In genomic region chr5:180353226-180353962, GRCh38 we compare ENCODE assay signal across 8 cellular contexts. TPM values are rescaled to one million over a fixed set of nuclear protein-coding genes. Genes with fewer than 3 reads are reported as not detected.
DNase-seq lines count a peak whose midpoint lies in the region; ATAC-seq and TF ChIP-seq lines count a peak whose summit lies in the region.

Gene GFPT2, minus strand, starts transcription at chr5:180353336. Its CDS starts 119 bp downstream, at chr5:180353217.

- no peak for ATAC-seq in GM19452 (IDR thresholded peaks at IDR 0.05; ENCODE audit: unreplicated experiment)

- H3K9ac ChIP-seq in ES-I3 (ENCODE audit: low read depth, low read length) (peak within 1 kb of the TSS; percentile 60), liver (ENCODE audit: low read depth in 1 of 2, low read length in 2 of 2) (no peak within 1 kb of the TSS)

- H3K4me1 Mint-ChIP-seq in HFFc6 (ENCODE audit: low read depth): no peaks in the 10 kb centered on the region
- peaks cover 4% of the 10 kb centered on the region for H3K4me1 Mint-ChIP-seq in activated CD4-positive, alpha-beta memory T cell treated with anti-CD3 and anti-CD28 coated beads, Interleukin-2, amount 10 ng/mL, durations not matched to agents 7 days and 5 days

- H3K27me3 Mint-ChIP-seq in HFFc6 (ENCODE audit: insufficient read depth): peaks cover 33% of the 10 kb centered on the region
- peaks cover 54% of the 10 kb centered on the region for H3K27me3 Mint-ChIP-seq in activated CD4-positive, alpha-beta memory T cell treated with anti-CD3 and anti-CD28 coated beads, Interleukin-2, amount 10 ng/mL, durations not matched to agents 7 days and 5 days

- no peaks in the 10 kb centered on the region for H3K9me3 Mint-ChIP-seq in HFFc6
- H3K9me3 Mint-ChIP-seq in activated CD4-positive, alpha-beta memory T cell treated with anti-CD3 and anti-CD28 coated beads, Interleukin-2, amount 10 ng/mL, durations not matched to agents 7 days and 5 days: no peaks in the 10 kb centered on the region

- H3K9me3 ChIP-seq in ES-I3 (ENCODE audit: control insufficient read depth, insufficient read depth, low read length): no peaks in the 10 kb centered on the region
- H3K9me3 ChIP-seq in liver (ENCODE audit: control insufficient read depth in 4 of 4, low read length in 3 of 4): no peaks in the 10 kb centered on the region

- H3K27me3 ChIP-seq in dorsolateral prefrontal cortex: no peaks in the 10 kb centered on the region
- peaks cover 0 to 9% (median 2%) of the 10 kb centered on the region in 4 donors for H3K27me3 ChIP-seq in liver (ENCODE audit: control insufficient read depth in 4 of 4, insufficient read depth in 4 of 4, low read length in 3 of 4)

- 3% methylated on average over 78 of the region's 78 CpGs for WGBS in liver

- POLR2A ChIA-PET in activated CD4-positive, alpha-beta memory T cell treated with anti-CD3 and anti-CD28 coated beads, Interleukin-2, amount 10 ng/mL, durations not matched to agents 7 days and 5 days (lab: Charles Lee): no interaction called here

- TF ChIP-seq CTCF in HFFc6 (IDR thresholded peaks at IDR 0.05): no peak
- TF ChIP-seq CTCF in dorsolateral prefrontal cortex (IDR thresholded peaks at IDR 0.05 in 54 of 56, conservative IDR thresholded peaks at IDR 0.05 in 2 of 56; ENCODE audit: low read depth in 1 of 56, partially characterized antibody in 56 of 56): peak in 1 of 56 donors; percentile 10
- TF ChIP-seq CTCF in liver (IDR thresholded peaks at IDR 0.05; ENCODE audit: low read depth, low read length, missing input control): no peak

- peak within 1 kb of the TSS; percentile 48 to 98 (median 86) for H3K4me3 ChIP-seq in dorsolateral prefrontal cortex
- H3K4me3 ChIP-seq in liver (ENCODE audit: low read depth in 1 of 3, low read length in 3 of 3): peak within 1 kb of the TSS; percentile 14 to 57 (median 43)

- H3K4me1 ChIP-seq in ES-I3 (ENCODE audit: insufficient read depth, low read length) (peaks cover 15% of the 10 kb centered on the region; the same call in 1 of the 2 replicates), liver (ENCODE audit: control insufficient read depth in 4 of 4, insufficient read depth in 4 of 4, low read length in 3 of 4) (peaks cover 10 to 22% (median 12%) of the 10 kb centered on the region in 4 donors)

- DNase-seq in HFFc6: no peak
- peak; percentile 60 for DNase-seq in NCI-H2171 treated with DMSO at 0.1 percent for 48 hours (lab: John Stamatoyannopoulos, UW)
- DNase-seq in activated CD4-positive, alpha-beta memory T cell treated with anti-CD3 and anti-CD28 coated beads, Interleukin-2, amount 10 ng/mL, durations not matched to agents 7 days and 5 days: peak; percentile 72
- peak; percentile 73 to 91 (median 86) for DNase-seq in dorsolateral prefrontal cortex
- peak; percentile 60 to 62 for DNase-seq in stimulated activated CD4-positive, alpha-beta T cell treated with anti-CD3 and anti-CD28 coated beads, Interleukin-2, amount 100 ng/mL, for 48 hours

- intact Hi-C loops in dorsolateral prefrontal cortex (cut with DNase I): loop anchor here in 1 of 2 donors (2.0 kb wide), 1 partner anchor 13 kb away; no protein-coding TSS in a partner anchor

- CTCF ChIA-PET in activated CD4-positive, alpha-beta memory T cell treated with anti-CD3 and anti-CD28 coated beads, Interleukin-2, amount 10 ng/mL, durations not matched to agents 7 days and 5 days (lab: Charles Lee): interaction anchor here (0.6 to 1.5 kb wide), 2 partner anchors 25 to 36 kb away, joined by 4 to 7 read pairs; no protein-coding TSS in a partner anchor

- TF ChIP-seq RAD21 in liver (IDR thresholded peaks at IDR 0.05): no peak

- peak within 1 kb of the TSS; percentile 71 for H3K4me3 Mint-ChIP-seq in HFFc6
- peak within 1 kb of the TSS; percentile 44 for H3K4me3 Mint-ChIP-seq in activated CD4-positive, alpha-beta memory T cell treated with anti-CD3 and anti-CD28 coated beads, Interleukin-2, amount 10 ng/mL, durations not matched to agents 7 days and 5 days

- peak within 1 kb of the TSS in 43 of 59 donors; percentile 5 to 84 (median 57) for H3K27ac ChIP-seq in dorsolateral prefrontal cortex
- peak within 1 kb of the TSS in 1 of 2 donors; percentile 28 for H3K27ac ChIP-seq in liver (ENCODE audit: low read depth in 1 of 2, low read length in 2 of 2)

- no peak within 1 kb of the TSS for H3K27ac Mint-ChIP-seq in HFFc6
- no peak within 1 kb of the TSS for H3K27ac Mint-ChIP-seq in activated CD4-positive, alpha-beta memory T cell treated with anti-CD3 and anti-CD28 coated beads, Interleukin-2, amount 10 ng/mL, durations not matched to agents 7 days and 5 days

- H3K36me3 ChIP-seq in ES-I3 (ENCODE audit: insufficient read depth, low read length) (0 out of 2 replicates have a peak, but pooled peaks cover 6% of the 10 kb centered on the region), liver (ENCODE audit: control insufficient read depth in 4 of 4, insufficient read depth in 3 of 4, low read depth in 1 of 4, low read length in 3 of 4) (no peaks in the 10 kb centered on the region)

- H3K36me3 Mint-ChIP-seq in HFFc6 (ENCODE audit: low read depth): no peaks in the 10 kb centered on the region
- H3K36me3 Mint-ChIP-seq in activated CD4-positive, alpha-beta memory T cell treated with anti-CD3 and anti-CD28 coated beads, Interleukin-2, amount 10 ng/mL, durations not matched to agents 7 days and 5 days (ENCODE audit: low read depth): no peaks in the 10 kb centered on the region

TF ChIP-seq in liver, 16 proteins besides CTCF, POLR2A, EP300 and RAD21:
- TF ChIP-seq, protein P1, sequence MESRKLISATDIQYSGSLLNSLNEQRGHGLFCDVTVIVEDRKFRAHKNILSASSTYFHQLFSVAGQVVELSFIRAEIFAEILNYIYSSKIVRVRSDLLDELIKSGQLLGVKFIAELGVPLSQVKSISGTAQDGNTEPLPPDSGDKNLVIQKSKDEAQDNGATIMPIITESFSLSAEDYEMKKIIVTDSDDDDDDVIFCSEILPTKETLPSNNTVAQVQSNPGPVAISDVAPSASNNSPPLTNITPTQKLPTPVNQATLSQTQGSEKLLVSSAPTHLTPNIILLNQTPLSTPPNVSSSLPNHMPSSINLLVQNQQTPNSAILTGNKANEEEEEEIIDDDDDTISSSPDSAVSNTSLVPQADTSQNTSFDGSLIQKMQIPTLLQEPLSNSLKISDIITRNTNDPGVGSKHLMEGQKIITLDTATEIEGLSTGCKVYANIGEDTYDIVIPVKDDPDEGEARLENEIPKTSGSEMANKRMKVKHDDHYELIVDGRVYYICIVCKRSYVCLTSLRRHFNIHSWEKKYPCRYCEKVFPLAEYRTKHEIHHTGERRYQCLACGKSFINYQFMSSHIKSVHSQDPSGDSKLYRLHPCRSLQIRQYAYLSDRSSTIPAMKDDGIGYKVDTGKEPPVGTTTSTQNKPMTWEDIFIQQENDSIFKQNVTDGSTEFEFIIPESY (IDR thresholded peaks at IDR 0.05): no peak
- TF ChIP-seq YY1 (IDR thresholded peaks at IDR 0.05) (no peak), ATF3 (IDR thresholded peaks at IDR 0.05) (no peak), SP1 (IDR thresholded peaks at IDR 0.05) (no peak), EGR1 (IDR thresholded peaks at IDR 0.05; ENCODE audit: low read depth in 2 of 2) (no peak), RXRA (IDR thresholded peaks at IDR 0.05) (no peak), HNF4G (IDR thresholded peaks at IDR 0.05) (no peak), JUND (IDR thresholded peaks at IDR 0.05) (no peak), TAF1 (conservative IDR thresholded peaks at IDR 0.05) (no peak), GABPA (IDR thresholded peaks at IDR 0.05 in 1 of 2, conservative IDR thresholded peaks at IDR 0.05 in 1 of 2) (no peak), MAX (IDR thresholded peaks at IDR 0.05) (no peak), FOXA1 (IDR thresholded peaks at IDR 0.05) (no peak)
- TF ChIP-seq, protein P2, sequence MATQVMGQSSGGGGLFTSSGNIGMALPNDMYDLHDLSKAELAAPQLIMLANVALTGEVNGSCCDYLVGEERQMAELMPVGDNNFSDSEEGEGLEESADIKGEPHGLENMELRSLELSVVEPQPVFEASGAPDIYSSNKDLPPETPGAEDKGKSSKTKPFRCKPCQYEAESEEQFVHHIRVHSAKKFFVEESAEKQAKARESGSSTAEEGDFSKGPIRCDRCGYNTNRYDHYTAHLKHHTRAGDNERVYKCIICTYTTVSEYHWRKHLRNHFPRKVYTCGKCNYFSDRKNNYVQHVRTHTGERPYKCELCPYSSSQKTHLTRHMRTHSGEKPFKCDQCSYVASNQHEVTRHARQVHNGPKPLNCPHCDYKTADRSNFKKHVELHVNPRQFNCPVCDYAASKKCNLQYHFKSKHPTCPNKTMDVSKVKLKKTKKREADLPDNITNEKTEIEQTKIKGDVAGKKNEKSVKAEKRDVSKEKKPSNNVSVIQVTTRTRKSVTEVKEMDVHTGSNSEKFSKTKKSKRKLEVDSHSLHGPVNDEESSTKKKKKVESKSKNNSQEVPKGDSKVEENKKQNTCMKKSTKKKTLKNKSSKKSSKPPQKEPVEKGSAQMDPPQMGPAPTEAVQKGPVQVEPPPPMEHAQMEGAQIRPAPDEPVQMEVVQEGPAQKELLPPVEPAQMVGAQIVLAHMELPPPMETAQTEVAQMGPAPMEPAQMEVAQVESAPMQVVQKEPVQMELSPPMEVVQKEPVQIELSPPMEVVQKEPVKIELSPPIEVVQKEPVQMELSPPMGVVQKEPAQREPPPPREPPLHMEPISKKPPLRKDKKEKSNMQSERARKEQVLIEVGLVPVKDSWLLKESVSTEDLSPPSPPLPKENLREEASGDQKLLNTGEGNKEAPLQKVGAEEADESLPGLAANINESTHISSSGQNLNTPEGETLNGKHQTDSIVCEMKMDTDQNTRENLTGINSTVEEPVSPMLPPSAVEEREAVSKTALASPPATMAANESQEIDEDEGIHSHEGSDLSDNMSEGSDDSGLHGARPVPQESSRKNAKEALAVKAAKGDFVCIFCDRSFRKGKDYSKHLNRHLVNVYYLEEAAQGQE (IDR thresholded peaks at IDR 0.05): no peak
TF ChIP-seq in liver: peak in this region for 0.

RNA-seq across cellular contexts. Expression of gene GFPT2, which starts in this region (rescaled TPM):
- 1 to 10 TPM in 3 of 6 experiments, under 1 TPM in 3; 0.54 to 3.8 (median 1.1) TPM for total RNA-seq in HFFc6 (2021; fragmentation: NEBNext Ultra II Directional; extraction: Animal tissue kit (Norgen Biotek cat#: 25700))
- total RNA-seq in activated CD4-positive, alpha-beta memory T cell treated with anti-CD3 and anti-CD28 coated beads, Interleukin-2, amount 10 ng/mL, durations not matched to agents 7 days and 5 days: not detected
- 10 to 100 TPM; 19.3 to 78.0 (median 32.5) TPM for total RNA-seq in dorsolateral prefrontal cortex
- 1 to 10 TPM in 1 of 2 donors, under 1 TPM in 1; 0.37 to 1.8 TPM for total RNA-seq in liver
- polyA plus RNA-seq in liver: under 1 TPM; 0.32 to 0.71 TPM

Comparison
In these comparisons a context has a peak if more than half of its experiments do, and no peak if none do; other contexts are left out.
1. RNA of gene GFPT2 (total RNA-seq): 19.3 to 78.0 TPM in dorsolateral prefrontal cortex; 0.37 to 1.8 TPM in liver, 0.54 to 3.8 TPM in HFFc6 and not detected in activated CD4-positive, alpha-beta memory T cell treated with anti-CD3 and anti-CD28 coated beads, Interleukin-2, amount 10 ng/mL, durations not matched to agents 7 days and 5 days; every median in the first group is over 4 times any median in the second.
2. Peak in DNase-seq in activated CD4-positive, alpha-beta memory T cell treated with anti-CD3 and anti-CD28 coated beads, Interleukin-2, amount 10 ng/mL, durations not matched to agents 7 days and 5 days; RNA of the gene not detected or under 1 TPM.